Comparison of ENCODE assay signal across 18 cellular contexts in the genomic region with DNA sequence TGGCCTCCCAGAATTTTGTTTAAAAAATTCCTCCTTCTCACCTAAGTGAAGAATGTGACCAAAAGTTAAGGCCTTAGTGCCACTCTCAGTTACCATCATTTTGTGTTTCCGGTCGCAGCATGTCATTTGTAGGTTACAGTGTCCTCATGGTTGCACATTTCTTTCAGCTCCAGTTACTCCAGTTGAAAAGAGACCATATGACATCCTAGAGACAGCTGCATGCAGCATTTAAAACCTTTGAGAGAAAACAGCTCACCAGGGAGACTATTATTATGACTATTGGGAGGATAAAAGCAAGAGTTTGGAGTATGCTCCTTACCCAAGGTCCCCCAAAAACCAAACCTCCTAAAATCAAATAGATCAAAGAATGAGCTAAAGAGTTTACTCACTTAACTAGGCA. TPM values are rescaled to one million over a fixed set of nuclear protein-coding genes. Genes with fewer than 3 reads are reported as not detected.
"Had no signal": no experiment of that assay in that cellular context is flagged by ENCODE, and none has a peak within 500 bp of the region (broad histone marks: within the 10 kb centered on the region; RNA-seq: fewer than 3 reads in every experiment).

No MANE protein-coding gene starts in this region.

- H3K27ac ChIP-seq: breast epithelium, heart right ventricle, lower lobe of right lung, right atrium auricular region, skin epidermis, tibial artery had no signal

- DNase-seq: activated CD4-positive, alpha-beta T cell treated with anti-CD3 and anti-CD28 coated beads, Interleukin-2, amount 50 U/mL, for 1 hour; activated naive CD4-positive, alpha-beta T cell treated with Interleukin-2 at 50 U/mL for 16 hours; aorta; cerebellar nuclear complex; effector memory CD4-positive, alpha-beta T cell; heart right ventricle; left colon; lower lobe of right lung; naive B cell; posterior cingulate gyrus; stimulated activated CD4-positive, alpha-beta T cell treated with anti-CD3 and anti-CD28 coated beads, Interleukin-4, amount 100 ng/mL, for 24 hours; stimulated activated naive CD4-positive, alpha-beta T cell; tibial artery had no signal

- H3K27me3 ChIP-seq: breast epithelium, heart right ventricle, right atrium auricular region, tibial artery had no signal

- H3K4me1 ChIP-seq: breast epithelium, heart right ventricle, lower lobe of right lung, right atrium auricular region, tibial artery had no signal

- H3K4me3 ChIP-seq: breast epithelium, heart right ventricle, lower lobe of right lung, right atrium auricular region, skin epidermis, tibial artery had no signal

- H3K9me3 ChIP-seq: breast epithelium, lower lobe of right lung, right atrium auricular region, tibial artery had no signal

- ATAC-seq: activated CD4-positive, CD25-positive, alpha-beta regulatory T cell treated with anti-CD3 and anti-CD28 coated beads, Interleukin-2, amount 50 U/mL, for 24 hours; heart right ventricle; left colon; lower lobe of right lung had no signal

- H3K36me3 ChIP-seq: breast epithelium, heart right ventricle, lower lobe of right lung, right atrium auricular region, tibial artery had no signal

RNA-seq across cellular contexts. Expression of a gene that starts 45.8 kb away (rescaled TPM):
- total RNA-seq: activated T-helper 1 cell treated with anti-CD3 and anti-CD28 coated beads, Interleukin-12 subunit alpha, Interleukin-12 subunit beta, Interleukin-2, Interleukin-4 antibody, amounts not matched to agents 30 ng/mL and 10 ng/mL and 1 ng/mL, durations not matched to agents 14 hours and 24 hours and 36 hours; lower lobe of right lung had no signal
